In genomic region chr18:66735933-66736332, GRCh38 we compare ENCODE assay signal across 18 cellular contexts.
A peak's percentile ranks its signal among the peaks of the same experiment; 100 is the strongest.
DNase-seq lines count a peak whose midpoint lies in the region; ATAC-seq and TF ChIP-seq lines count a peak whose summit lies in the region.
"Had no signal": no experiment of that assay in that cellular context is flagged by ENCODE, and none has a peak within 500 bp of the region (broad histone marks: within the 10 kb centered on the region; RNA-seq: fewer than 3 reads in every experiment).

No MANE protein-coding gene starts in this region.

- H3K27me3 ChIP-seq in PC-9 (ENCODE audit: insufficient read depth, low read depth) (no peaks in the 10 kb centered on the region), A673 (replicated peaks; ENCODE audit: insufficient read depth, low read depth, low read length, poor library complexity) (no peaks in the 10 kb centered on the region)

- intact Hi-C loops in PC-9 (cut with micrococcal nuclease; ENCODE audit: unreplicated experiment) (no loop called here), A673 (cut with micrococcal nuclease; ENCODE audit: unreplicated experiment) (no loop called here)

- no peaks in the 10 kb centered on the region for H3K9me3 Mint-ChIP-seq in activated CD4-positive, alpha-beta T cell treated with anti-CD3 and anti-CD28 coated beads, Interleukin-2, amount 10 ng/mL, durations not matched to agents 7 days and 5 days

- H3K9me2 ChIP-seq in PC-9 (ENCODE audit: insufficient read depth), result no peaks in the 10 kb centered on the region

- H3K4me3 Mint-ChIP-seq in activated CD4-positive, alpha-beta T cell treated with anti-CD3 and anti-CD28 coated beads, Interleukin-2, amount 10 ng/mL, durations not matched to agents 7 days and 5 days, result no peak overlapping the region
- H3K4me3 Mint-ChIP-seq: CD4-positive, alpha-beta T cell; H9 had no signal

- no peak overlapping the region for H3K4me3 ChIP-seq in HEK293 (ENCODE audit: low read depth, low read length)
- H3K4me3 ChIP-seq in PC-9, result no peak overlapping the region
- no peak overlapping the region for H3K4me3 ChIP-seq in A673 (ENCODE audit: low read depth, low read length, poor library complexity, severe bottlenecking)
- H3K4me3 ChIP-seq: K562 had no signal

- H3K9me3 ChIP-seq in HEK293 (ENCODE audit: control insufficient read depth, insufficient read depth, low read depth, low read length) (no peaks in the 10 kb centered on the region), PC-9 (ENCODE audit: insufficient read depth, low read depth) (no peaks in the 10 kb centered on the region), A673 (ENCODE audit: low read depth, low read length, poor library complexity, severe bottlenecking) (no peaks in the 10 kb centered on the region)
- H3K9me3 ChIP-seq: Caco-2 had no signal

- no peaks in the 10 kb centered on the region for H3K36me3 ChIP-seq in HEK293 (ENCODE audit: control insufficient read depth in 2 of 2, insufficient read depth in 1 of 2, low read length in 2 of 2)
- H3K36me3 ChIP-seq in PC-9 (ENCODE audit: low read depth), result no peaks in the 10 kb centered on the region
- H3K36me3 ChIP-seq in A673 (ENCODE audit: insufficient read depth, low read length, poor library complexity, severe bottlenecking), result no peaks in the 10 kb centered on the region

- no peaks in the 10 kb centered on the region for H4K20me1 ChIP-seq in PC-9 (ENCODE audit: insufficient read depth)

- H3K4me1 Mint-ChIP-seq in activated CD4-positive, alpha-beta T cell treated with anti-CD3 and anti-CD28 coated beads, Interleukin-2, amount 10 ng/mL, durations not matched to agents 7 days and 5 days, result no peaks in the 10 kb centered on the region

- H3K27ac ChIP-seq in HEK293 (ENCODE audit: extremely low read depth, low read depth, low read length) (no peak overlapping the region), PC-9 (no peak overlapping the region), A673 (ENCODE audit: low read depth, low read length, poor library complexity, severe bottlenecking) (no peak overlapping the region)
- H3K27ac ChIP-seq: C4-2B, HL-60 had no signal

- H3F3A ChIP-seq in PC-9 (ENCODE audit: insufficient read depth, low read depth), result no peaks in the 10 kb centered on the region

- DNase-seq in activated CD4-positive, alpha-beta T cell treated with anti-CD3 and anti-CD28 coated beads, Interleukin-2, amount 10 ng/mL, durations not matched to agents 7 days and 5 days, result no peak
- no peak for DNase-seq in activated CD4-positive, alpha-beta T cell treated with anti-CD3 and anti-CD28 coated beads for 1 hour
- DNase-seq in PC-9 (no peak), A673 (ENCODE audit: low spot score) (no peak)
- DNase-seq: 8988T; ACHN; Caco-2; CD4-positive, alpha-beta T cell; DMS79 treated with DMSO at 0.1 percent for 48 hours; GF-D8; H9; IMR-90 had no signal

- BruUV-seq in PC-9 (replicated peaks; lab: Mats Ljungman, UMichigan) (no TSS peak), A673 (replicated peaks; lab: Mats Ljungman, UMichigan) (no TSS peak)

- H3K36me3 Mint-ChIP-seq in activated CD4-positive, alpha-beta T cell treated with anti-CD3 and anti-CD28 coated beads, Interleukin-2, amount 10 ng/mL, durations not matched to agents 7 days and 5 days (ENCODE audit: low read depth), result no peaks in the 10 kb centered on the region

- H3K79me2 ChIP-seq in PC-9 (ENCODE audit: low read depth), result no peaks in the 10 kb centered on the region

- TF ChIP-seq CTCF in HEK293 (tag by site-specific recombination; IDR thresholded peaks at IDR 0.05) (no peak), PC-9 (conservative IDR thresholded peaks at IDR 0.05) (no peak), A673 (conservative IDR thresholded peaks at IDR 0.05; ENCODE audit: low read depth, low read length) (no peak)

- H2AFZ ChIP-seq in PC-9, result peak overlapping the region; percentile 32

- no peak for ATAC-seq in HG03135 (IDR thresholded peaks at IDR 0.05; ENCODE audit: unreplicated experiment)
- no peak for ATAC-seq in HG03045 (IDR thresholded peaks at IDR 0.05; ENCODE audit: unreplicated experiment)
- ATAC-seq: K562 had no signal

- POLR2A ChIA-PET in activated CD4-positive, alpha-beta T cell treated with anti-CD3 and anti-CD28 coated beads, Interleukin-2, amount 10 ng/mL, durations not matched to agents 7 days and 5 days (lab: Charles Lee), result no interaction called here
- POLR2A ChIA-PET in HEK293 (lab: Yijun Ruan, JAX), result no interaction called here
- POLR2A ChIA-PET in PC-9 (lab: Charles Lee; ENCODE audit: unreplicated experiment), result no interaction called here
- POLR2A ChIA-PET in A673 (lab: Charles Lee; ENCODE audit: low non-redundant PET), result no interaction called here

- CTCF ChIA-PET in activated CD4-positive, alpha-beta T cell treated with anti-CD3 and anti-CD28 coated beads, Interleukin-2, amount 10 ng/mL, durations not matched to agents 7 days and 5 days (lab: Charles Lee), result no interaction called here
- CTCF ChIA-PET in HEK293 (lab: Yijun Ruan, JAX), result no interaction called here
- CTCF ChIA-PET in PC-9 (lab: Charles Lee), result no interaction called here
- CTCF ChIA-PET in A673 (lab: Charles Lee), result no interaction called here

- H3K27me3 Mint-ChIP-seq in activated CD4-positive, alpha-beta T cell treated with anti-CD3 and anti-CD28 coated beads, Interleukin-2, amount 10 ng/mL, durations not matched to agents 7 days and 5 days, result no peaks in the 10 kb centered on the region
- H3K27me3 Mint-ChIP-seq: CD4-positive, alpha-beta T cell had no signal

- peak overlapping the region; percentile 43 for H3K4me2 ChIP-seq in PC-9

- peak overlapping the region; percentile 52 for H3K27ac Mint-ChIP-seq in activated CD4-positive, alpha-beta T cell treated with anti-CD3 and anti-CD28 coated beads, Interleukin-2, amount 10 ng/mL, durations not matched to agents 7 days and 5 days
- H3K27ac Mint-ChIP-seq: CD4-positive, alpha-beta T cell; H9 had no signal

- no peaks in the 10 kb centered on the region for H3K4me1 ChIP-seq in HEK293 (ENCODE audit: control insufficient read depth, insufficient read depth, low read length)
- no peaks in the 10 kb centered on the region for H3K4me1 ChIP-seq in PC-9 (replicated peaks; ENCODE audit: insufficient read depth)
- no peaks in the 10 kb centered on the region for H3K4me1 ChIP-seq in A673 (ENCODE audit: insufficient read depth, low read length, poor library complexity, severe bottlenecking)
- H3K4me1 ChIP-seq: Caco-2 had no signal

TF ChIP-seq in HEK293, 187 proteins besides CTCF, POLR2A, EP300 and RAD21:
- TF ChIP-seq PRDM1 (tag by site-specific recombination; IDR thresholded peaks at IDR 0.05) (peak; percentile 90), ZBTB20 (tag by site-specific recombination; IDR thresholded peaks at IDR 0.05) (no peak), ZNF366 (tag by site-specific recombination; conservative IDR thresholded peaks at IDR 0.05) (peak; percentile 28; the same call in 1 of the 2 replicates), ZNF677 (tag by site-specific recombination; IDR thresholded peaks at IDR 0.05) (no peak)
- TF ChIP-seq, protein P1, sequence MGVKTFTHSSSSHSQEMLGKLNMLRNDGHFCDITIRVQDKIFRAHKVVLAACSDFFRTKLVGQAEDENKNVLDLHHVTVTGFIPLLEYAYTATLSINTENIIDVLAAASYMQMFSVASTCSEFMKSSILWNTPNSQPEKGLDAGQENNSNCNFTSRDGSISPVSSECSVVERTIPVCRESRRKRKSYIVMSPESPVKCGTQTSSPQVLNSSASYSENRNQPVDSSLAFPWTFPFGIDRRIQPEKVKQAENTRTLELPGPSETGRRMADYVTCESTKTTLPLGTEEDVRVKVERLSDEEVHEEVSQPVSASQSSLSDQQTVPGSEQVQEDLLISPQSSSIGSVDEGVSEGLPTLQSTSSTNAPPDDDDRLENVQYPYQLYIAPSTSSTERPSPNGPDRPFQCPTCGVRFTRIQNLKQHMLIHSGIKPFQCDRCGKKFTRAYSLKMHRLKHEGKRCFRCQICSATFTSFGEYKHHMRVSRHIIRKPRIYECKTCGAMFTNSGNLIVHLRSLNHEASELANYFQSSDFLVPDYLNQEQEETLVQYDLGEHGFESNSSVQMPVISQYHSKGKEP (tag by site-specific recombination; IDR thresholded peaks at IDR 0.05), result no peak
